ENCODE assay signal across 8 cellular contexts in genomic region chr15:42498212-42499038, GRCh38.
DNase-seq lines count a peak whose midpoint lies in the region; ATAC-seq lines count a peak whose summit lies in the region.
"Had no signal": no experiment of that assay in that cellular context is flagged by ENCODE, and none has a peak within 500 bp of the region (broad histone marks: within the 10 kb centered on the region; RNA-seq: fewer than 3 reads in every experiment).

No MANE protein-coding gene starts in this region.

- H3K4me3 Mint-ChIP-seq in stimulated activated naive CD8-positive, alpha-beta T cell treated with anti-CD3 and anti-CD28 coated beads, Interleukin-15, Interleukin-2, amounts not matched to agents 100 ng/mL and 50 ng/mL, for 24 hours: no peak overlapping the region
- peak overlapping the region; percentile 36 for H3K4me3 Mint-ChIP-seq in memory B cell

- no peaks in the 10 kb centered on the region for H3K9me3 Mint-ChIP-seq in stimulated activated naive CD8-positive, alpha-beta T cell treated with anti-CD3 and anti-CD28 coated beads, Interleukin-15, Interleukin-2, amounts not matched to agents 100 ng/mL and 50 ng/mL, for 24 hours
- H3K9me3 Mint-ChIP-seq in memory B cell: no peaks in the 10 kb centered on the region

- no peak for ATAC-seq in stimulated activated naive CD8-positive, alpha-beta T cell treated with anti-CD3 and anti-CD28 coated beads, Interleukin-15, Interleukin-2, amounts not matched to agents 100 U/mL and 50 U/mL, for 24 hours
- ATAC-seq in memory B cell (ENCODE audit: low read depth): no peak
- no peak for ATAC-seq in GM21447 (IDR thresholded peaks at IDR 0.05; ENCODE audit: unreplicated experiment)
- ATAC-seq in HG03097 (IDR thresholded peaks at IDR 0.05; ENCODE audit: low FRiP score, unreplicated experiment): no peak
- no peak for ATAC-seq in HG02588 (IDR thresholded peaks at IDR 0.05; ENCODE audit: unreplicated experiment)

- peak overlapping the region; percentile 37 for H3K27ac Mint-ChIP-seq in stimulated activated naive CD8-positive, alpha-beta T cell treated with anti-CD3 and anti-CD28 coated beads, Interleukin-15, Interleukin-2, amounts not matched to agents 100 ng/mL and 50 ng/mL, for 24 hours
- H3K27ac Mint-ChIP-seq in memory B cell: peak overlapping the region; percentile 87

- H3K4me1 Mint-ChIP-seq in stimulated activated naive CD8-positive, alpha-beta T cell treated with anti-CD3 and anti-CD28 coated beads, Interleukin-15, Interleukin-2, amounts not matched to agents 100 ng/mL and 50 ng/mL, for 24 hours (ENCODE audit: low read depth): peaks cover 70% of the 10 kb centered on the region
- peaks cover 54% of the 10 kb centered on the region for H3K4me1 Mint-ChIP-seq in memory B cell

- DNase-seq in stimulated activated naive CD8-positive, alpha-beta T cell treated with anti-CD3 and anti-CD28 coated beads, Interleukin-15, Interleukin-2, amounts not matched to agents 100 U/mL and 50 U/mL, for 24 hours: no peak
- no peak for DNase-seq in memory B cell (ENCODE audit: low spot score in 2 of 2)
- DNase-seq: MG63; stimulated activated CD4-positive, alpha-beta T cell treated with anti-CD3 and anti-CD28 coated beads, Interleukin-4, amount 100 ng/mL, for 1 hour had no signal

- no peaks in the 10 kb centered on the region for H3K36me3 Mint-ChIP-seq in stimulated activated naive CD8-positive, alpha-beta T cell treated with anti-CD3 and anti-CD28 coated beads, Interleukin-15, Interleukin-2, amounts not matched to agents 100 ng/mL and 50 ng/mL, for 24 hours (ENCODE audit: low read depth)
- peaks cover 4% of the 10 kb centered on the region for H3K36me3 Mint-ChIP-seq in memory B cell

- H3K27me3 Mint-ChIP-seq in stimulated activated naive CD8-positive, alpha-beta T cell treated with anti-CD3 and anti-CD28 coated beads, Interleukin-15, Interleukin-2, amounts not matched to agents 100 ng/mL and 50 ng/mL, for 24 hours: no peaks in the 10 kb centered on the region
- H3K27me3 Mint-ChIP-seq in memory B cell: no peaks in the 10 kb centered on the region
